In genomic region chr5:39755986-39756385, GRCh38 we compare ENCODE assay signal across 10 cellular contexts.
DNase-seq lines count a peak whose midpoint lies in the region; ATAC-seq and TF ChIP-seq lines count a peak whose summit lies in the region.
"Had no signal": no experiment of that assay in that cellular context is flagged by ENCODE, and none has a peak within 500 bp of the region (broad histone marks: within the 10 kb centered on the region; RNA-seq: fewer than 3 reads in every experiment).

No MANE protein-coding gene starts in this region.

- ATAC-seq in HG02759 (IDR thresholded peaks at IDR 0.05; ENCODE audit: unreplicated experiment) = no peak
- no peak for ATAC-seq in GM19035 (IDR thresholded peaks at IDR 0.05; ENCODE audit: unreplicated experiment)
- ATAC-seq in GM18868 (IDR thresholded peaks at IDR 0.05; ENCODE audit: unreplicated experiment) = no peak
- ATAC-seq: activated T-cell treated with anti-CD3 and anti-CD28 coated beads, Interleukin-2, amount 50 U/mL, for 72 hours; T-helper 17 cell had no signal

- peak overlapping the region; percentile 43 for H3K4me2 ChIP-seq in smooth muscle cell

- DNase-seq in GM04504 (ENCODE audit: low read depth) (peak; percentile 92), SK-N-MC (ENCODE audit: low read depth, low spot score) (peak; percentile 53), fibroblast of the conjunctiva (ENCODE audit: low read depth) (peak; percentile 79), smooth muscle cell (lab: John Stamatoyannopoulos, UW; ENCODE audit: unreplicated experiment) (no peak)
- DNase-seq: activated T-cell treated with anti-CD3 and anti-CD28 coated beads, Interleukin-2, amount 50 U/mL, for 72 hours; stimulated activated naive CD4-positive, alpha-beta T cell; T-helper 17 cell had no signal

- no peaks in the 10 kb centered on the region for H3K79me2 ChIP-seq in smooth muscle cell (ENCODE audit: low read depth)

- H2AFZ ChIP-seq in smooth muscle cell (ENCODE audit: low read depth) = peak overlapping the region; percentile 46

- H3K9ac ChIP-seq in SK-N-MC (ENCODE audit: insufficient read length) (no peak overlapping the region), smooth muscle cell (ENCODE audit: low read depth) (peak overlapping the region; percentile 18)

- H3K9me3 ChIP-seq in SK-N-MC (ENCODE audit: low read depth, low read length) = no peaks in the 10 kb centered on the region
- no peaks in the 10 kb centered on the region for H3K9me3 ChIP-seq in smooth muscle cell (replicated peaks; ENCODE audit: low read depth)

- H3K4me1 ChIP-seq in smooth muscle cell (ENCODE audit: low read depth) = peaks cover 10% of the 10 kb centered on the region

- H3F3A ChIP-seq in smooth muscle cell (ENCODE audit: low read depth) = peaks cover 3% of the 10 kb centered on the region

- H3K27me3 ChIP-seq in smooth muscle cell (ENCODE audit: low read depth) = no peaks in the 10 kb centered on the region

- H3K36me3 ChIP-seq in SK-N-MC (ENCODE audit: insufficient read depth, low read length) = no peaks in the 10 kb centered on the region
- no peaks in the 10 kb centered on the region for H3K36me3 ChIP-seq in smooth muscle cell (ENCODE audit: low read depth)

- H3K27ac ChIP-seq in SK-N-MC (peak overlapping the region; percentile 48; the same call in 1 of the 2 replicates), smooth muscle cell (ENCODE audit: low read depth) (peak overlapping the region; percentile 83)

- TF ChIP-seq CTCF in smooth muscle cell (IDR thresholded peaks at IDR 0.05; ENCODE audit: borderline replicate concordance, insufficient read depth, poor library complexity, severe bottlenecking) = no peak

- no peak overlapping the region for H3K4me3 ChIP-seq in SK-N-MC
- no peak overlapping the region for H3K4me3 ChIP-seq in smooth muscle cell

- H4K20me1 ChIP-seq in smooth muscle cell (ENCODE audit: low read depth) = no peaks in the 10 kb centered on the region
